Comparison of ENCODE assay signal across 16 cellular contexts in the genomic region with DNA sequence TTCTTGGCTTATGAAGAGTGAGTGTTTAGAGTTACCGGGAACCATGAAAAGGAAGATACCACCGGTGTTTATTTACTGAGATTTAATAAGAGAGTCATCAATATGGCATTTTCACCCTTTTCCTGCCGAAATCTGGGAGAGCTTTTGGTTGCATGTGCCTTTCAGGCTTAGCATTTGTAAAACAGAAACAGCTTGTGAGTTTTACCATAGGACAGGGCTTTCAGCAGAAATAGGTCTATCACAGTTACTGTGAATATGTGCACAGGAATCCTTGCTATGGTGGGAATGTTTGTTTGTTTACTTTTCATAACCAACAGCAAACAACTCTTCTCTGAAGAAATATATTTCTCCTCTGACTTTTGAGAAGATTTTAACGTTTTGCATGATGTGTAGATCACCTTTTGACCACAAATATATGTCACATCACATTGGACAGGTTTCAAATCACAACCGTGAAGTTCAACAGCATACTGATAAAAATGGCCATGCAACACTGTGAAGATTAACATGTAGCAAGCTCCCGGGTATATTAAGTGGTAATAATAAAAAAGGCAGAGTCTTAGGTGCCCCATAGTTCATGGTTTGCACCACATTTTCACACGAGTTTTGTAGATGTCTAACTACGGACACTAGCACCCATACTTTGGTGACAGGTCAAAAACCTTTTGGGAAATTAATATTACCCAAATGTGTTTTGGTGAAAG. TPM values are rescaled to one million over a fixed set of nuclear protein-coding genes. Genes with fewer than 3 reads are reported as not detected.
DNase-seq lines count a peak whose midpoint lies in the region; ATAC-seq and TF ChIP-seq lines count a peak whose summit lies in the region.
"Had no signal": no experiment of that assay in that cellular context is flagged by ENCODE, and none has a peak within 500 bp of the region (broad histone marks: within the 10 kb centered on the region; RNA-seq: fewer than 3 reads in every experiment).

No MANE protein-coding gene starts in this region.

- ATAC-seq in Panc1 (peak; percentile 90), GM18867 (IDR thresholded peaks at IDR 0.05; ENCODE audit: unreplicated experiment) (no peak), GM21723 (IDR thresholded peaks at IDR 0.05; ENCODE audit: unreplicated experiment) (no peak)

- H3K9me3 ChIP-seq in Panc1 (ENCODE audit: control insufficient read depth, insufficient read depth, low read depth, low read length) (no peaks in the 10 kb centered on the region), esophagus squamous epithelium (no peaks in the 10 kb centered on the region)
- H3K9me3 ChIP-seq: psoas muscle had no signal

- no peak overlapping the region for H3K4me3 Mint-ChIP-seq in nephron
- H3K4me3 Mint-ChIP-seq in CD14-positive monocyte, result no peak overlapping the region
- H3K4me3 Mint-ChIP-seq: activated naive CD4-positive, alpha-beta T cell treated with anti-CD3 and anti-CD28 coated beads, Interleukin-2, amount 10 ng/mL, durations not matched to agents 7 days and 5 days; CD4-positive, alpha-beta memory T cell; stimulated activated naive CD8-positive, alpha-beta T cell treated with anti-CD3 and anti-CD28 coated beads, Interleukin-15, Interleukin-2, amounts not matched to agents 100 ng/mL and 50 ng/mL, for 24 hours had no signal

- H3K27ac ChIP-seq in Panc1 (ENCODE audit: low read length), result peak overlapping the region; percentile 99
- H3K27ac ChIP-seq in esophagus squamous epithelium, result peak overlapping the region; percentile 2 to 77 (median 19)
- H3K27ac ChIP-seq: psoas muscle had no signal

- no peak for TF ChIP-seq CTCF in Panc1 (IDR thresholded peaks at IDR 0.05)
- no peak for TF ChIP-seq CTCF in esophagus squamous epithelium (IDR thresholded peaks at IDR 0.05)
- TF ChIP-seq CTCF in nephron (IDR thresholded peaks at IDR 0.05; ENCODE audit: unreplicated experiment in 3 of 3), result no peak
- no peak for TF ChIP-seq CTCF in CD14-positive monocyte (IDR thresholded peaks at IDR 0.05)

- H3K4me3 ChIP-seq in Panc1 (ENCODE audit: low read depth in 2 of 2, low read length in 2 of 2), result peak overlapping the region; percentile 3 to 28; a peak in 3 of 4 replicates
- no peak overlapping the region for H3K4me3 ChIP-seq in esophagus squamous epithelium
- H3K4me3 ChIP-seq: psoas muscle had no signal

- intact Hi-C loops in Panc1 (cut with micrococcal nuclease; ENCODE audit: unreplicated experiment), result no loop called here
- intact Hi-C loops in esophagus squamous epithelium (cut with DNase I), result no loop called here
- intact Hi-C loops in CD14-positive monocyte (cut with micrococcal nuclease), result no loop called here

- DNase-seq in EL (peak; percentile 78), Panc1 (ENCODE audit: low read depth, low spot score) (no peak), esophagus squamous epithelium (lab: John Stamatoyannopoulos, UW) (no peak), CD14-positive monocyte (ENCODE audit: low spot score) (no peak), UCSD-AML1 (lab: John Stamatoyannopoulos, UW; ENCODE audit: unreplicated experiment) (no peak)
- DNase-seq: activated naive CD4-positive, alpha-beta T cell treated with anti-CD3 and anti-CD28 coated beads, Interleukin-2, amount 10 ng/mL, durations not matched to agents 7 days and 5 days; CD4-positive, alpha-beta memory T cell; mesendoderm; NCI-H2171 treated with DMSO at 0.1 percent for 48 hours; psoas muscle; stimulated activated CD4-positive, alpha-beta T cell treated with anti-CD3 and anti-CD28 coated beads, Interleukin-4, amount 100 ng/mL, for 1 hour had no signal

- in situ Hi-C loops in Panc1 (cut with HindIII; ENCODE audit: low pct_unique_long_range_greater_than_20kb, low sequenced_read_pairs), result no loop called here

- H3K9me3 Mint-ChIP-seq in nephron (no peaks in the 10 kb centered on the region), CD14-positive monocyte (peaks cover 0 to 6% (median 2%) of the 10 kb centered on the region in 7 donors)

- 32 to 36% methylated on average over 8 of the region's 8 CpGs for WGBS in esophagus squamous epithelium, 2 donors

- CTCF ChIA-PET in Panc1 (lab: Charles Lee), result no interaction called here

- H3K27me3 ChIP-seq in Panc1 (ENCODE audit: control insufficient read depth, insufficient read depth, low read length) (no peaks in the 10 kb centered on the region), esophagus squamous epithelium (no peaks in the 10 kb centered on the region)

- H3K27me3 Mint-ChIP-seq in nephron (ENCODE audit: low read depth), result no peaks in the 10 kb centered on the region
- peaks cover 0 to 1% (median 0%) of the 10 kb centered on the region in 3 donors for H3K27me3 Mint-ChIP-seq in CD14-positive monocyte (ENCODE audit: low read depth in 3 of 3)
- H3K27me3 Mint-ChIP-seq: activated naive CD4-positive, alpha-beta T cell treated with anti-CD3 and anti-CD28 coated beads, Interleukin-2, amount 10 ng/mL, durations not matched to agents 7 days and 5 days; CD4-positive, alpha-beta memory T cell; stimulated activated naive CD8-positive, alpha-beta T cell treated with anti-CD3 and anti-CD28 coated beads, Interleukin-15, Interleukin-2, amounts not matched to agents 100 ng/mL and 50 ng/mL, for 24 hours had no signal

- H3K36me3 Mint-ChIP-seq in nephron (ENCODE audit: low read depth) (no peaks in the 10 kb centered on the region), CD14-positive monocyte (peaks cover 2 to 13% of the 10 kb centered on the region in 2 donors)
- H3K36me3 Mint-ChIP-seq: activated naive CD4-positive, alpha-beta T cell treated with anti-CD3 and anti-CD28 coated beads, Interleukin-2, amount 10 ng/mL, durations not matched to agents 7 days and 5 days; CD4-positive, alpha-beta memory T cell had no signal

- H3K36me3 ChIP-seq in Panc1 (ENCODE audit: control insufficient read depth, insufficient read depth, low read length) (no peaks in the 10 kb centered on the region), esophagus squamous epithelium (no peaks in the 10 kb centered on the region)

- peaks cover 56% of the 10 kb centered on the region for H3K4me1 ChIP-seq in Panc1 (ENCODE audit: control insufficient read depth, insufficient read depth, low read length)
- peaks cover 12 to 46% (median 23%) of the 10 kb centered on the region in 3 donors for H3K4me1 ChIP-seq in esophagus squamous epithelium

- POLR2A ChIA-PET in Panc1 (lab: Charles Lee), result interaction anchor here (0.9 kb wide), 1 partner anchor 10 kb away, joined by 3 read pairs; no protein-coding TSS in a partner anchor

- H3K27ac Mint-ChIP-seq in nephron, result peak overlapping the region in 2 of 3 experiments; percentile 8 to 18
- H3K27ac Mint-ChIP-seq in CD14-positive monocyte, result peak overlapping the region in 2 of 7 donors; percentile 25 to 46
- H3K27ac Mint-ChIP-seq: activated naive CD4-positive, alpha-beta T cell treated with anti-CD3 and anti-CD28 coated beads, Interleukin-2, amount 10 ng/mL, durations not matched to agents 7 days and 5 days; CD4-positive, alpha-beta memory T cell; stimulated activated naive CD8-positive, alpha-beta T cell treated with anti-CD3 and anti-CD28 coated beads, Interleukin-15, Interleukin-2, amounts not matched to agents 100 ng/mL and 50 ng/mL, for 24 hours had no signal

- no TSS peak for BruUV-seq in Panc1 (replicated peaks; lab: Mats Ljungman, UMichigan)

- TF ChIP-seq POLR2A in esophagus squamous epithelium (IDR thresholded peaks at IDR 0.05), result no peak

- H3K4me1 Mint-ChIP-seq in nephron, result peaks cover 31% of the 10 kb centered on the region
- peaks cover 43% of the 10 kb centered on the region for H3K4me1 Mint-ChIP-seq in CD14-positive monocyte
- H3K4me1 Mint-ChIP-seq: activated naive CD4-positive, alpha-beta T cell treated with anti-CD3 and anti-CD28 coated beads, Interleukin-2, amount 10 ng/mL, durations not matched to agents 7 days and 5 days; CD4-positive, alpha-beta memory T cell had no signal

RNA-seq across cellular contexts. Expression of a gene that starts 21.3 kb away (rescaled TPM):
- total RNA-seq in Panc1 (2021; ENCODE audit: unreplicated experiment), result 17.4 TPM
- polyA plus RNA-seq in Panc1 (2012; ENCODE audit: insufficient read length), result 10.7 TPM
- 10 to 100 TPM in 1 of 4 donors, 1 to 10 TPM in 3; 3.6 to 35.3 (median 7.2) TPM for total RNA-seq in esophagus squamous epithelium
- 10 to 100 TPM; 12.5 to 18.8 TPM for polyA plus RNA-seq in CD14-positive monocyte
- total RNA-seq: activated CD8-positive, alpha-beta memory T cell treated with anti-CD3 and anti-CD28 coated beads for 36 hours; CD4-positive, alpha-beta memory T cell had no signal

Comparison
In these comparisons a context has a peak if more than half of its experiments do, and no peak if none do; other contexts are left out.
1. H3K4me3 ChIP-seq: peak in Panc1 (2 of 2); none in esophagus squamous epithelium (0 of 4).